Comparison of ENCODE assay signal across 1 cellular context in the genomic region with DNA sequence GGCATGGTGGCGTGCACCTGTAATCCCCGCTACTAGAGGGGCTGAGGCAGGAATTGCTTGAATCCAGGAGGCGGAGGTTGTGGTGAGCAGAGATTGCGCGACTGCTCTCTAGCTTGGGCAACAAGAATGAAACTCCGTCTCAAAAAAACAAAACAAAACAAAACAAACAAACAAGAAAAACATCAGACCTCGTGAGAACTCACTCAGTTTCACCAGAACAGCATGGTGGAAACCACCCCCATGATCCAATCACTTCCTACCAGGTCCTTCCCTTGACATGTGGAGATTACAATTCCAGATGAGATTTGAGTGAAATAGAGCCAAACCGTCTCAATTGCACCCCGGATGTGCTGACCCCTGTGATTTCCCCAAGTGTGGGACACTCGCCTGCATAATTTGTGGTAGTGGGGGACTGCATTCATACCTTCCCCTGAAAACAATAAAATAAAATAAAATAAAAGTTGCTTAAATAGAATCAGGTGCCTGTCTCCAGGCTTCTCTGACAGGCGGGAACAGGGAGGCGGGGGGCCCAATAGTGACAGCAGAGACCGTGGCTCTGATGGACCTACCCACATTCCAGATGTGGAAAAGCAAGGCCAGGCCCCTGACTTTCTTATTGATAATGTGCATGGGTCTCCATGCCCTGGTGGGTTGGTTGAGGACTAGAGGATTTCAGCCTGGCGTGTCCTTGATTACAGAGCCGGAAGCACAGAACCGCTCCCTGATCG.
A peak's percentile ranks its signal among the peaks of the same experiment; 100 is the strongest.
TF ChIP-seq lines count a peak whose summit lies in the region.

No MANE protein-coding gene starts in this region.

TF ChIP-seq in HepG2, 621 proteins besides CTCF, POLR2A, EP300 and RAD21 (continues in another document):
- TF ChIP-seq SNAPC2 (CRISPR knock-in tag; IDR thresholded peaks at IDR 0.05) (no peak), TMF1 (CRISPR knock-in tag; IDR thresholded peaks at IDR 0.05; ENCODE audit: low read depth) (no peak), ARNT (IDR thresholded peaks at IDR 0.05) (no peak), TBX2 (CRISPR knock-in tag; IDR thresholded peaks at IDR 0.05; ENCODE audit: borderline replicate concordance) (peak; percentile 6; the same call in 1 of the 2 replicates), ZNF629 (CRISPR knock-in tag; conservative IDR thresholded peaks at IDR 0.05) (peak; percentile 87), AKAP8 (CRISPR knock-in tag; IDR thresholded peaks at IDR 0.05) (no peak), ZNF569 (CRISPR knock-in tag; IDR thresholded peaks at IDR 0.05; ENCODE audit: borderline replicate concordance) (no peak), ATRX (CRISPR knock-in tag; IDR thresholded peaks at IDR 0.05; ENCODE audit: borderline replicate concordance) (no peak), SIX1 (CRISPR knock-in tag; IDR thresholded peaks at IDR 0.05; ENCODE audit: borderline replicate concordance) (no peak), MAZ (IDR thresholded peaks at IDR 0.05; ENCODE audit: borderline replicate concordance, low read depth, low read length) (no peak), MAZ (CRISPR knock-in tag; IDR thresholded peaks at IDR 0.05; ENCODE audit: low read depth) (no peak), ZNF766 (CRISPR knock-in tag; IDR thresholded peaks at IDR 0.05; ENCODE audit: borderline replicate concordance) (no peak), ZNF670 (CRISPR knock-in tag; IDR thresholded peaks at IDR 0.05; ENCODE audit: borderline replicate concordance) (no peak), MTA3 (CRISPR knock-in tag; IDR thresholded peaks at IDR 0.05) (no peak), ZHX2 (IDR thresholded peaks at IDR 0.05; ENCODE audit: low read depth) (no peak), ZHX2 (CRISPR knock-in tag; IDR thresholded peaks at IDR 0.05; ENCODE audit: borderline replicate concordance) (no peak), ZNF552 (CRISPR knock-in tag; IDR thresholded peaks at IDR 0.05; ENCODE audit: borderline replicate concordance) (0 out of 2 replicates have a peak, but pooled peaks have one; percentile 17), MAFK (conservative IDR thresholded peaks at IDR 0.05 in 1 of 2, IDR thresholded peaks at IDR 0.05 in 1 of 2; ENCODE audit: low read length in 2 of 2) (no peak), NFE2L1 (CRISPR knock-in tag; IDR thresholded peaks at IDR 0.05; ENCODE audit: borderline replicate concordance) (no peak), ZNF746 (CRISPR knock-in tag; IDR thresholded peaks at IDR 0.05) (0 out of 2 replicates have a peak, but pooled peaks have one; percentile 15), GPN1 (CRISPR knock-in tag; IDR thresholded peaks at IDR 0.05; ENCODE audit: borderline replicate concordance) (no peak), ZSCAN25 (CRISPR knock-in tag; IDR thresholded peaks at IDR 0.05) (no peak), PBX2 (CRISPR knock-in tag; IDR thresholded peaks at IDR 0.05) (no peak), REST (IDR thresholded peaks at IDR 0.05; ENCODE audit: borderline replicate concordance in 1 of 2, low read depth in 1 of 2, low read length in 2 of 2) (0 out of 4 replicates have a peak, but pooled peaks of 1 of the 2 experiments have one; percentile 7), XRCC5 (optimal IDR thresholded peaks at IDR 0.05; ENCODE audit: low read length) (no peak), PPARG (CRISPR knock-in tag; conservative IDR thresholded peaks at IDR 0.05) (0 out of 2 replicates have a peak, but pooled peaks have one; percentile 11), HOMEZ (CRISPR knock-in tag; IDR thresholded peaks at IDR 0.05; ENCODE audit: low read depth) (no peak), PAWR (CRISPR knock-in tag; IDR thresholded peaks at IDR 0.05; ENCODE audit: borderline replicate concordance) (no peak), SALL1 (CRISPR knock-in tag; IDR thresholded peaks at IDR 0.05) (0 out of 2 replicates have a peak, but pooled peaks have one; percentile 43), JUND (CRISPR knock-in tag; IDR thresholded peaks at IDR 0.05) (no peak), REL (CRISPR knock-in tag; conservative IDR thresholded peaks at IDR 0.05) (no peak), ZFP36 (IDR thresholded peaks at IDR 0.05; ENCODE audit: borderline replicate concordance, low read depth, low read length, partially characterized antibody) (no peak), HNF4G (IDR thresholded peaks at IDR 0.05; ENCODE audit: borderline replicate concordance, low read depth, low read length) (0 out of 2 replicates have a peak, but pooled peaks have one; percentile 76), HNF4G (CRISPR knock-in tag; IDR thresholded peaks at IDR 0.05; ENCODE audit: borderline replicate concordance, low read depth) (no peak), ZBTB7B (CRISPR knock-in tag; IDR thresholded peaks at IDR 0.05) (no peak; the same call in 1 of the 2 replicates), TCF7 (IDR thresholded peaks at IDR 0.05; ENCODE audit: low read depth) (no peak), NFE2 (CRISPR knock-in tag; IDR thresholded peaks at IDR 0.05) (no peak), MED1 (CRISPR knock-in tag; IDR thresholded peaks at IDR 0.05) (peak; percentile 69; the same call in 1 of the 2 replicates), MNT (IDR thresholded peaks at IDR 0.05) (peak; percentile 71), HBP1 (CRISPR knock-in tag; IDR thresholded peaks at IDR 0.05; ENCODE audit: low read depth) (no peak), ZNF776 (CRISPR knock-in tag; IDR thresholded peaks at IDR 0.05) (no peak), ZNF703 (CRISPR knock-in tag; IDR thresholded peaks at IDR 0.05; ENCODE audit: borderline replicate concordance) (no peak), SRSF4 (IDR thresholded peaks at IDR 0.05; ENCODE audit: low read depth, low read length, poor library complexity, severe bottlenecking) (no peak)
- TF ChIP-seq, protein P1, sequence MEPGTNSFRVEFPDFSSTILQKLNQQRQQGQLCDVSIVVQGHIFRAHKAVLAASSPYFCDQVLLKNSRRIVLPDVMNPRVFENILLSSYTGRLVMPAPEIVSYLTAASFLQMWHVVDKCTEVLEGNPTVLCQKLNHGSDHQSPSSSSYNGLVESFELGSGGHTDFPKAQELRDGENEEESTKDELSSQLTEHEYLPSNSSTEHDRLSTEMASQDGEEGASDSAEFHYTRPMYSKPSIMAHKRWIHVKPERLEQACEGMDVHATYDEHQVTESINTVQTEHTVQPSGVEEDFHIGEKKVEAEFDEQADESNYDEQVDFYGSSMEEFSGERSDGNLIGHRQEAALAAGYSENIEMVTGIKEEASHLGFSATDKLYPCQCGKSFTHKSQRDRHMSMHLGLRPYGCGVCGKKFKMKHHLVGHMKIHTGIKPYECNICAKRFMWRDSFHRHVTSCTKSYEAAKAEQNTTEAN (CRISPR knock-in tag; conservative IDR thresholded peaks at IDR 0.05) = no peak
